Comparison of ENCODE assay signal across 19 cellular contexts in genomic region chr14:102440392-102440791, GRCh38.
DNase-seq lines count a peak whose midpoint lies in the region; ATAC-seq and TF ChIP-seq lines count a peak whose summit lies in the region.
"Had no signal": no experiment of that assay in that cellular context is flagged by ENCODE, and none has a peak within 500 bp of the region (broad histone marks: within the 10 kb centered on the region; RNA-seq: fewer than 3 reads in every experiment).

No MANE protein-coding gene starts in this region.

- H4K20me1 ChIP-seq in BLaER1 (no peaks in the 10 kb centered on the region), hepatocyte (ENCODE audit: insufficient read depth, poor library complexity, severe bottlenecking) (no peaks in the 10 kb centered on the region)

- H3K9me2 ChIP-seq in hepatocyte (replicated peaks; ENCODE audit: insufficient read depth), result no peaks in the 10 kb centered on the region

- DNase-seq in SK-N-MC (ENCODE audit: low read depth, low spot score) (no peak), gastrocnemius medialis (no peak), hepatocyte (ENCODE audit: low spot score) (no peak)
- DNase-seq: AML-193; C1 segment of cervical spinal cord; CD4-positive, alpha-beta memory T cell; CD4-positive, CD25-positive, alpha-beta regulatory T cell; CD8-positive, alpha-beta memory T cell; COR-L47; DMS 273 treated with DMSO at 0.1 percent for 48 hours; DMS153; DMS79 treated with DMSO at 0.1 percent for 48 hours; GF-D8 had no signal

- H3K9me3 ChIP-seq in BLaER1 (no peaks in the 10 kb centered on the region), SK-N-MC (ENCODE audit: low read depth, low read length) (no peaks in the 10 kb centered on the region), gastrocnemius medialis (no peaks in the 10 kb centered on the region), hepatocyte (ENCODE audit: low read depth) (no peaks in the 10 kb centered on the region)
- H3K9me3 ChIP-seq: A549 had no signal

- H3K4me2 ChIP-seq in BLaER1 (no peak overlapping the region), hepatocyte (no peak overlapping the region)
- H3K4me2 ChIP-seq: A549 had no signal

- H3K36me3 ChIP-seq in BLaER1 (peaks cover 46% of the 10 kb centered on the region), SK-N-MC (ENCODE audit: insufficient read depth, low read length) (peaks cover 7% of the 10 kb centered on the region), gastrocnemius medialis (peaks cover 0 to 47% of the 10 kb centered on the region in 2 donors), hepatocyte (replicated peaks; ENCODE audit: insufficient read depth, low read depth) (no peaks in the 10 kb centered on the region)

- no peak for TF ChIP-seq POLR2A in gastrocnemius medialis (IDR thresholded peaks at IDR 0.05)

- H3K4me1 ChIP-seq in BLaER1 (peaks cover 22% of the 10 kb centered on the region), gastrocnemius medialis (peaks cover 23% of the 10 kb centered on the region in 2 donors), hepatocyte (ENCODE audit: insufficient read depth) (peaks cover 20% of the 10 kb centered on the region)
- H3K4me1 ChIP-seq: A549 had no signal

- H3K27ac ChIP-seq in BLaER1, result no peak overlapping the region
- H3K27ac ChIP-seq in SK-N-MC, result peak overlapping the region; percentile 27
- H3K27ac ChIP-seq in gastrocnemius medialis, result peak overlapping the region; percentile 88 to 91 (median 89)
- no peak overlapping the region for H3K27ac ChIP-seq in hepatocyte
- H3K27ac ChIP-seq: 22Rv1, A549 had no signal

- H2AFZ ChIP-seq in hepatocyte, result no peak overlapping the region

- WGBS in hepatocyte (ENCODE audit: low lambda C conversion rate, missing lambda C conversion rate), result 97% methylated on average over 11 of the region's 11 CpGs

- no peak for TF ChIP-seq CTCF in gastrocnemius medialis (IDR thresholded peaks at IDR 0.05 in 4 of 5, conservative IDR thresholded peaks at IDR 0.05 in 1 of 5)
- no peak for TF ChIP-seq CTCF in hepatocyte (IDR thresholded peaks at IDR 0.05; ENCODE audit: poor library complexity)

- ATAC-seq in esophagus mucosa, result peak; percentile 62
- no peak for ATAC-seq in gastrocnemius medialis
- no peak for ATAC-seq in activated CD4-positive, CD25-positive, alpha-beta regulatory T cell treated with anti-CD3 and anti-CD28 coated beads, Interleukin-2, amount 50 U/mL, for 24 hours
- ATAC-seq in HG02973 (IDR thresholded peaks at IDR 0.05; ENCODE audit: unreplicated experiment), result no peak
- ATAC-seq: A549 had no signal

- in situ Hi-C loops in gastrocnemius medialis (cut with MboI; ENCODE audit: low sequenced_read_pairs in 4 of 4), result loop anchor here in 3 of 4 donors (5.0 kb wide), 1 partner anchor 77 kb away; no protein-coding TSS in a partner anchor

- intact Hi-C loops in gastrocnemius medialis (cut with DNase I; ENCODE audit: low total_unique reads), result no loop called here

- no peaks in the 10 kb centered on the region for H3K79me2 ChIP-seq in hepatocyte

- 0 out of 2 replicates have a peak overlapping the region, but pooled peaks have one; percentile 13 for H3K9ac ChIP-seq in BLaER1
- no peak overlapping the region for H3K9ac ChIP-seq in SK-N-MC (ENCODE audit: insufficient read length)

- H3K27me3 ChIP-seq in BLaER1, result no peaks in the 10 kb centered on the region
- no peaks in the 10 kb centered on the region for H3K27me3 ChIP-seq in gastrocnemius medialis
- no peaks in the 10 kb centered on the region for H3K27me3 ChIP-seq in hepatocyte

- H3K4me3 ChIP-seq in BLaER1 (no peak overlapping the region), SK-N-MC (no peak overlapping the region), gastrocnemius medialis (no peak overlapping the region), hepatocyte (no peak overlapping the region)
- H3K4me3 ChIP-seq: A549 had no signal

Comparison
In these comparisons a context has a peak if more than half of its experiments do, and no peak if none do; other contexts are left out.
1. H3K27ac ChIP-seq: peak in SK-N-MC (single experiment) and gastrocnemius medialis (4 of 4); none in BLaER1 (single experiment) and hepatocyte (single experiment).